In genomic region chr3:112598731-112599130, GRCh38 we compare ENCODE assay signal across 17 cellular contexts.
"Had no signal": no experiment of that assay in that cellular context is flagged by ENCODE, and none has a peak within 500 bp of the region (broad histone marks: within the 10 kb centered on the region; RNA-seq: fewer than 3 reads in every experiment).

No MANE protein-coding gene starts in this region.

- ATAC-seq: left ventricle myocardium superior; lower lobe of right lung; natural killer cell treated with Interleukin-12 subunit alpha and Interleukin-12 subunit beta and Interleukin-15 and Interleukin-18, amount 100 ng/mL, for 72 hours; sciatic nerve; stimulated activated naive B cell treated with anti-CD40 and anti-IgM and Interleukin-4, amounts not matched to agents 10 μg/mL and 1 μg/mL and 100 μg/mL, for 72 hours had no signal

- H3K4me3 ChIP-seq: coronary artery, esophagus muscularis mucosa, lower lobe of right lung, right atrium auricular region, thoracic aorta, tibial nerve, upper lobe of left lung had no signal

- H3K4me3 Mint-ChIP-seq: naive B cell; natural killer cell treated with Interleukin-12 subunit alpha and Interleukin-12 subunit beta and Interleukin-15 and Interleukin-18, amount 100 ng/mL, for 72 hours; neural crest cell; stimulated activated naive B cell treated with anti-CD40 and anti-IgM and Interleukin-4, amounts not matched to agents 10 μg/mL and 1 μg/mL and 100 μg/mL, for 72 hours; stimulated activated naive CD8-positive, alpha-beta T cell treated with anti-CD3 and anti-CD28 coated beads, Interleukin-15, Interleukin-2, amounts not matched to agents 100 ng/mL and 50 ng/mL, for 24 hours had no signal

- H3K36me3 Mint-ChIP-seq: natural killer cell treated with Interleukin-12 subunit alpha and Interleukin-12 subunit beta and Interleukin-15 and Interleukin-18, amount 100 ng/mL, for 72 hours had no signal

- H3K9me3 Mint-ChIP-seq: naive B cell; natural killer cell treated with Interleukin-12 subunit alpha and Interleukin-12 subunit beta and Interleukin-15 and Interleukin-18, amount 100 ng/mL, for 72 hours; neural crest cell; stimulated activated naive B cell treated with anti-CD40 and anti-IgM and Interleukin-4, amounts not matched to agents 10 μg/mL and 1 μg/mL and 100 μg/mL, for 72 hours; stimulated activated naive CD8-positive, alpha-beta T cell treated with anti-CD3 and anti-CD28 coated beads, Interleukin-15, Interleukin-2, amounts not matched to agents 100 ng/mL and 50 ng/mL, for 24 hours had no signal

- H3K27ac Mint-ChIP-seq: natural killer cell treated with Interleukin-12 subunit alpha and Interleukin-12 subunit beta and Interleukin-15 and Interleukin-18, amount 100 ng/mL, for 72 hours; progenitor cell of endocrine pancreas; stimulated activated naive B cell treated with anti-CD40 and anti-IgM and Interleukin-4, amounts not matched to agents 10 μg/mL and 1 μg/mL and 100 μg/mL, for 72 hours; stimulated activated naive CD8-positive, alpha-beta T cell treated with anti-CD3 and anti-CD28 coated beads, Interleukin-15, Interleukin-2, amounts not matched to agents 100 ng/mL and 50 ng/mL, for 24 hours had no signal

- H3K27me3 Mint-ChIP-seq: naive B cell; natural killer cell treated with Interleukin-12 subunit alpha and Interleukin-12 subunit beta and Interleukin-15 and Interleukin-18, amount 100 ng/mL, for 72 hours; progenitor cell of endocrine pancreas; stimulated activated naive B cell treated with anti-CD40 and anti-IgM and Interleukin-4, amounts not matched to agents 10 μg/mL and 1 μg/mL and 100 μg/mL, for 72 hours; stimulated activated naive CD8-positive, alpha-beta T cell treated with anti-CD3 and anti-CD28 coated beads, Interleukin-15, Interleukin-2, amounts not matched to agents 100 ng/mL and 50 ng/mL, for 24 hours had no signal

- DNase-seq: dermis blood vessel endothelial cell; effector memory CD4-positive, alpha-beta T cell; left ventricle myocardium superior; lower lobe of right lung; naive B cell; stimulated activated naive B cell treated with anti-CD40 and anti-IgM and Interleukin-4, amounts not matched to agents 10 μg/mL and 1 μg/mL and 100 μg/mL, for 72 hours; upper lobe of left lung had no signal
